ENCODE assay signal across 14 cellular contexts in genomic region chr12:109818900-109819500, GRCh38. TPM values are rescaled to one million over a fixed set of nuclear protein-coding genes. Genes with fewer than 3 reads are reported as not detected.
DNase-seq lines count a peak whose midpoint lies in the region; ATAC-seq and TF ChIP-seq lines count a peak whose summit lies in the region.
"Had no signal": no experiment of that assay in that cellular context is flagged by ENCODE, and none has a peak within 500 bp of the region (broad histone marks: within the 10 kb centered on the region; RNA-seq: fewer than 3 reads in every experiment).

No MANE protein-coding gene starts in this region.

- intact Hi-C loops in upper lobe of right lung (cut with DNase I) = no loop called here

- no peaks in the 10 kb centered on the region for H3K36me3 ChIP-seq in upper lobe of right lung

- DNase-seq in NCI-H2171 treated with DMSO at 0.1 percent for 48 hours (lab: John Stamatoyannopoulos, UW) (peak; percentile 44), NCI-H2171 (lab: John Stamatoyannopoulos, UW) (no peak), SW480 (ENCODE audit: low spot score) (peak; percentile 30), fibroblast of mammary gland (ENCODE audit: low read depth) (peak; percentile 26), upper lobe of right lung (no peak), putamen (ENCODE audit: low spot score) (no peak), KBM-7 (no peak)
- DNase-seq: activated CD4-positive, alpha-beta T cell treated with anti-CD3 and anti-CD28 coated beads for 4 hours; central memory CD4-positive, alpha-beta T cell; natural killer cell; NCI-H748 treated with DMSO at 0.1 percent for 48 hours had no signal

- no peak overlapping the region for H3K4me3 ChIP-seq in fibroblast of mammary gland (ENCODE audit: control insufficient read depth, low read depth, low read length)
- no peak overlapping the region for H3K4me3 ChIP-seq in upper lobe of right lung

- TF ChIP-seq CTCF in fibroblast of mammary gland (conservative IDR thresholded peaks at IDR 0.05; ENCODE audit: control insufficient read depth, insufficient read depth, low read depth, low read length) (no peak), upper lobe of right lung (IDR thresholded peaks at IDR 0.05) (no peak)

- in situ Hi-C loops in KBM-7 (cut with MboI; ENCODE audit: low pct_unique_long_range_greater_than_20kb, low sequenced_read_pairs) = no loop called here

- no peaks in the 10 kb centered on the region for H3K9me3 ChIP-seq in upper lobe of right lung

- ATAC-seq in upper lobe of right lung (peak; percentile 33), GM21723 (IDR thresholded peaks at IDR 0.05; ENCODE audit: unreplicated experiment) (no peak)
- ATAC-seq: activated T-helper 17 cell treated with anti-CD3 and anti-CD28 coated beads, Interleukin-2, amount 50 U/mL, for 72 hours; natural killer cell had no signal

- no peaks in the 10 kb centered on the region for H3K4me1 ChIP-seq in upper lobe of right lung

- H3K27ac ChIP-seq in upper lobe of right lung = no peak overlapping the region

- H3K27me3 ChIP-seq in upper lobe of right lung = no peaks in the 10 kb centered on the region

RNA-seq across cellular contexts. Expression of gene TRPV4, which starts 14.2 kb away (rescaled TPM):
- total RNA-seq in upper lobe of right lung = 4.5 TPM
- total RNA-seq: activated T-helper 17 cell treated with anti-CD3 and anti-CD28 coated beads, Interleukin-2, amount 50 U/mL, for 72 hours; frontal cortex; natural killer cell had no signal

Comparison
In these comparisons a context has a peak if more than half of its experiments do, and no peak if none do; other contexts are left out.
1. DNase-seq: peak in NCI-H2171 treated with DMSO at 0.1 percent for 48 hours (single experiment), SW480 (single experiment) and fibroblast of mammary gland (single experiment); none in NCI-H2171 (single experiment), upper lobe of right lung (single experiment), putamen (single experiment) and KBM-7 (single experiment).